2 cellular contexts compared by ENCODE assay signal in genomic region chr5:83090169-83090568, GRCh38.
TF ChIP-seq lines count a peak whose summit lies in the region.

No MANE protein-coding gene starts in this region.

TF ChIP-seq in HepG2, 621 proteins besides CTCF, POLR2A, EP300 and RAD21:
- TF ChIP-seq ZNF431 (CRISPR knock-in tag; IDR thresholded peaks at IDR 0.05; ENCODE audit: borderline replicate concordance, low read depth) (peak; percentile 79; the same call in 1 of the 2 replicates), ATF3 (CRISPR knock-in tag; IDR thresholded peaks at IDR 0.05) (no peak)

TF ChIP-seq in K562, 482 proteins besides CTCF, POLR2A, EP300 and RAD21:
- TF ChIP-seq HMG20A (CRISPR knock-in tag; conservative IDR thresholded peaks at IDR 0.05) = no peak
- no peak for TF ChIP-seq RUNX1 (IDR thresholded peaks at IDR 0.05; ENCODE audit: low read depth)
- TF ChIP-seq ZEB2 (IDR thresholded peaks at IDR 0.05) = no peak
- TF ChIP-seq ZNF431 (CRISPR knock-in tag; IDR thresholded peaks at IDR 0.05) = peak; percentile 92
